ENCODE assay signal across 8 cellular contexts in genomic region chr11:66744485-66745355, GRCh38. TPM values are rescaled to one million over a fixed set of nuclear protein-coding genes. Genes with fewer than 3 reads are reported as not detected.
A peak's percentile ranks its signal among the peaks of the same experiment; 100 is the strongest.
DNase-seq lines count a peak whose midpoint lies in the region; ATAC-seq and TF ChIP-seq lines count a peak whose summit lies in the region.

No MANE protein-coding gene starts in this region.

- H3K4me2 ChIP-seq in GM23338 (peak overlapping the region; percentile 95), neural cell (ENCODE audit: low read length) (peak overlapping the region; percentile 79)

- TF ChIP-seq EP300 in neural cell (conservative IDR thresholded peaks at IDR 0.05; ENCODE audit: poor library complexity, severe bottlenecking), result peak; percentile 40
- no peak for TF ChIP-seq EP300 in stomach (IDR thresholded peaks at IDR 0.05)

- DNase-seq in Daoy (ENCODE audit: low read depth) (peak; percentile 89), GM23338 (ENCODE audit: low spot score) (peak; percentile 78), LoVo (ENCODE audit: low spot score) (peak; percentile 92), RWPE2 (ENCODE audit: low spot score) (peak; percentile 83), fibroblast of the conjunctiva (ENCODE audit: low read depth) (peak; percentile 21), stomach (peak; percentile 88)
- DNase-seq in activated effector memory CD4-positive, alpha-beta T cell treated with anti-CD3 and anti-CD28 coated beads, Interleukin-2, amount 50 U/mL, for 16 hours, result peak; percentile 96

- TF ChIP-seq CTCF in GM23338 (conservative IDR thresholded peaks at IDR 0.05; ENCODE audit: low read depth in 2 of 2) (no peak), RWPE2 (IDR thresholded peaks at IDR 0.05; ENCODE audit: poor library complexity, severe bottlenecking) (no peak), neural cell (IDR thresholded peaks at IDR 0.05; ENCODE audit: poor library complexity, severe bottlenecking) (peak; percentile 21), stomach (IDR thresholded peaks at IDR 0.05) (no peak)

- intact Hi-C loops in stomach (cut with DNase I; ENCODE audit: low total_unique reads), result no loop called here

- H3K27me3 ChIP-seq in GM23338 (ENCODE audit: insufficient read depth), result no peaks in the 10 kb centered on the region
- no peaks in the 10 kb centered on the region for H3K27me3 ChIP-seq in RWPE2 (ENCODE audit: insufficient read depth, poor library complexity, severe bottlenecking)
- H3K27me3 ChIP-seq in neural cell (ENCODE audit: insufficient read depth, low read depth, low read length), result no peaks in the 10 kb centered on the region
- no peaks in the 10 kb centered on the region for H3K27me3 ChIP-seq in stomach

- no peaks in the 10 kb centered on the region for H3K9me3 Mint-ChIP-seq in GM23338

- H4K20me1 ChIP-seq in GM23338 (replicated peaks; ENCODE audit: insufficient read depth), result no peaks in the 10 kb centered on the region; the same call in 1 of the 2 replicates
- H4K20me1 ChIP-seq in neural cell (ENCODE audit: insufficient read depth), result no peaks in the 10 kb centered on the region

- H3K9ac ChIP-seq in neural cell (ENCODE audit: low read length), result peak overlapping the region; percentile 87

- no peak overlapping the region for H3K27ac Mint-ChIP-seq in GM23338

- TF ChIP-seq RAD21 in neural cell (conservative IDR thresholded peaks at IDR 0.05), result peak; percentile 17

- no peaks in the 10 kb centered on the region for H3K9me3 ChIP-seq in RWPE2 (ENCODE audit: severe bottlenecking)
- no peaks in the 10 kb centered on the region for H3K9me3 ChIP-seq in neural cell (ENCODE audit: low read length)
- H3K9me3 ChIP-seq in stomach, result no peaks in the 10 kb centered on the region

- H3K79me2 ChIP-seq in GM23338 (replicated peaks; ENCODE audit: insufficient read depth), result peaks cover 18% of the 10 kb centered on the region
- peaks cover 8% of the 10 kb centered on the region for H3K79me2 ChIP-seq in neural cell (replicated peaks; ENCODE audit: insufficient read depth, low read length)

- WGBS in stomach, 5 donors, result 0 to 1% (median 0%) methylated on average over 66 to 95 of the region's 95 CpGs

- peaks cover 9% of the 10 kb centered on the region for H3K4me1 Mint-ChIP-seq in GM23338

- H3K9me2 ChIP-seq in GM23338 (ENCODE audit: insufficient read depth), result no peaks in the 10 kb centered on the region
- no peaks in the 10 kb centered on the region for H3K9me2 ChIP-seq in neural cell (ENCODE audit: insufficient read depth, low read length)

- H3K27me3 Mint-ChIP-seq in GM23338 (ENCODE audit: insufficient read depth, low read depth, poor library complexity), result peaks cover 7% of the 10 kb centered on the region

- peak overlapping the region; percentile 96 for H2AFZ ChIP-seq in GM23338
- peak overlapping the region; percentile 94 for H2AFZ ChIP-seq in neural cell (ENCODE audit: low read depth, low read length)

- no peaks in the 10 kb centered on the region for H3K4me1 ChIP-seq in GM23338 (ENCODE audit: insufficient read depth)
- peaks cover 29% of the 10 kb centered on the region for H3K4me1 ChIP-seq in RWPE2 (ENCODE audit: insufficient read depth, poor library complexity, severe bottlenecking)
- peaks cover 10 to 27% (median 23%) of the 10 kb centered on the region in 4 donors for H3K4me1 ChIP-seq in stomach

- H3F3A ChIP-seq in GM23338 (replicated peaks; ENCODE audit: low read depth) (0 out of 2 replicates have a peak, but pooled peaks cover 9% of the 10 kb centered on the region), neural cell (ENCODE audit: insufficient read depth, low read length, poor library complexity, severe bottlenecking) (no peaks in the 10 kb centered on the region)

- H3K27ac ChIP-seq in GM23338 (ENCODE audit: low read depth) (no peak overlapping the region), RWPE2 (ENCODE audit: poor library complexity, severe bottlenecking) (peak overlapping the region; percentile 91), neural cell (ENCODE audit: low read length) (peak overlapping the region; percentile 69), stomach (peak overlapping the region; percentile 77 to 89 (median 88))

- no peak for TF ChIP-seq POLR2A in stomach (IDR thresholded peaks at IDR 0.05)

- H3K4me3 ChIP-seq in GM23338, result peak overlapping the region; percentile 89
- H3K4me3 ChIP-seq in RWPE2 (ENCODE audit: severe bottlenecking), result peak overlapping the region; percentile 51
- H3K4me3 ChIP-seq in neural cell (ENCODE audit: low read length), result peak overlapping the region; percentile 95
- peak overlapping the region; percentile 87 to 90 (median 88) for H3K4me3 ChIP-seq in stomach

- peak; percentile 79 for ATAC-seq in GM23338
- ATAC-seq in RWPE2 (ENCODE audit: low read depth), result peak; percentile 57

- H3K4me3 Mint-ChIP-seq in GM23338, result peak overlapping the region; percentile 95

- H3K36me3 Mint-ChIP-seq in GM23338 (ENCODE audit: low read depth), result no peaks in the 10 kb centered on the region

- no peaks in the 10 kb centered on the region for H3K36me3 ChIP-seq in GM23338 (ENCODE audit: insufficient read depth)
- H3K36me3 ChIP-seq in RWPE2 (ENCODE audit: low read depth), result peaks cover 9% of the 10 kb centered on the region
- no peaks in the 10 kb centered on the region for H3K36me3 ChIP-seq in neural cell (ENCODE audit: insufficient read depth, low read length)
- no peaks in the 10 kb centered on the region for H3K36me3 ChIP-seq in stomach

TF ChIP-seq in GM23338, 12 proteins besides CTCF, POLR2A, EP300 and RAD21:
- TF ChIP-seq, protein P1, sequence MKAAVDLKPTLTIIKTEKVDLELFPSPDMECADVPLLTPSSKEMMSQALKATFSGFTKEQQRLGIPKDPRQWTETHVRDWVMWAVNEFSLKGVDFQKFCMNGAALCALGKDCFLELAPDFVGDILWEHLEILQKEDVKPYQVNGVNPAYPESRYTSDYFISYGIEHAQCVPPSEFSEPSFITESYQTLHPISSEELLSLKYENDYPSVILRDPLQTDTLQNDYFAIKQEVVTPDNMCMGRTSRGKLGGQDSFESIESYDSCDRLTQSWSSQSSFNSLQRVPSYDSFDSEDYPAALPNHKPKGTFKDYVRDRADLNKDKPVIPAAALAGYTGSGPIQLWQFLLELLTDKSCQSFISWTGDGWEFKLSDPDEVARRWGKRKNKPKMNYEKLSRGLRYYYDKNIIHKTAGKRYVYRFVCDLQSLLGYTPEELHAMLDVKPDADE (IDR thresholded peaks at IDR 0.05), result no peak
- TF ChIP-seq POLR2AphosphoS5 (IDR thresholded peaks at IDR 0.05; ENCODE audit: low read depth), result peak; percentile 82
TF ChIP-seq in GM23338: peak in this region for 1.

TF ChIP-seq in neural cell, 6 proteins besides CTCF, POLR2A, EP300 and RAD21:
- TF ChIP-seq, protein P2, sequence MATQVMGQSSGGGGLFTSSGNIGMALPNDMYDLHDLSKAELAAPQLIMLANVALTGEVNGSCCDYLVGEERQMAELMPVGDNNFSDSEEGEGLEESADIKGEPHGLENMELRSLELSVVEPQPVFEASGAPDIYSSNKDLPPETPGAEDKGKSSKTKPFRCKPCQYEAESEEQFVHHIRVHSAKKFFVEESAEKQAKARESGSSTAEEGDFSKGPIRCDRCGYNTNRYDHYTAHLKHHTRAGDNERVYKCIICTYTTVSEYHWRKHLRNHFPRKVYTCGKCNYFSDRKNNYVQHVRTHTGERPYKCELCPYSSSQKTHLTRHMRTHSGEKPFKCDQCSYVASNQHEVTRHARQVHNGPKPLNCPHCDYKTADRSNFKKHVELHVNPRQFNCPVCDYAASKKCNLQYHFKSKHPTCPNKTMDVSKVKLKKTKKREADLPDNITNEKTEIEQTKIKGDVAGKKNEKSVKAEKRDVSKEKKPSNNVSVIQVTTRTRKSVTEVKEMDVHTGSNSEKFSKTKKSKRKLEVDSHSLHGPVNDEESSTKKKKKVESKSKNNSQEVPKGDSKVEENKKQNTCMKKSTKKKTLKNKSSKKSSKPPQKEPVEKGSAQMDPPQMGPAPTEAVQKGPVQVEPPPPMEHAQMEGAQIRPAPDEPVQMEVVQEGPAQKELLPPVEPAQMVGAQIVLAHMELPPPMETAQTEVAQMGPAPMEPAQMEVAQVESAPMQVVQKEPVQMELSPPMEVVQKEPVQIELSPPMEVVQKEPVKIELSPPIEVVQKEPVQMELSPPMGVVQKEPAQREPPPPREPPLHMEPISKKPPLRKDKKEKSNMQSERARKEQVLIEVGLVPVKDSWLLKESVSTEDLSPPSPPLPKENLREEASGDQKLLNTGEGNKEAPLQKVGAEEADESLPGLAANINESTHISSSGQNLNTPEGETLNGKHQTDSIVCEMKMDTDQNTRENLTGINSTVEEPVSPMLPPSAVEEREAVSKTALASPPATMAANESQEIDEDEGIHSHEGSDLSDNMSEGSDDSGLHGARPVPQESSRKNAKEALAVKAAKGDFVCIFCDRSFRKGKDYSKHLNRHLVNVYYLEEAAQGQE (IDR thresholded peaks at IDR 0.05; ENCODE audit: borderline replicate concordance), result peak; percentile 64
- TF ChIP-seq TAF1 (IDR thresholded peaks at IDR 0.05; ENCODE audit: low read depth) (peak; percentile 55), SMC3 (conservative IDR thresholded peaks at IDR 0.05; ENCODE audit: poor library complexity) (peak; percentile 11), MXI1 (conservative IDR thresholded peaks at IDR 0.05; ENCODE audit: poor library complexity, severe bottlenecking) (peak; percentile 82), EZH2 (IDR thresholded peaks at IDR 0.05; ENCODE audit: borderline replicate concordance, insufficient read depth, low read length, poor library complexity, severe bottlenecking) (no peak), POLR2AphosphoS5 (IDR thresholded peaks at IDR 0.05) (peak; percentile 84)
TF ChIP-seq in neural cell: peak in this region for 5.

RNA-seq across cellular contexts. Expression of gene SPTBN2, which starts 15.7 kb away (rescaled TPM):
- total RNA-seq in Daoy (2014; rRNA removed; shearing (Covaris generic)), result 28.5 and 37.1 TPM in 2 replicates
- total RNA-seq in GM23338 (2014; rRNA removed; shearing (Covaris generic)), result 28.9 and 49.1 TPM in 2 replicates
- polyA plus RNA-seq in GM23338 (2016; fragmentation: Nextera tagmentation; extraction: Ambion mirVana) (6.9 and 7.7 TPM in 2 replicates), neural cell (159 and 219 TPM in 2 replicates), stomach (10 to 100 TPM in 1 of 3 donors, 1 to 10 TPM in 2; 2.4 to 12.9 (median 6.2) TPM)
- polyA minus RNA-seq in neural cell, result 303 and 334 TPM in 2 replicates
- total RNA-seq in stomach, result 100 to 1,000 TPM in 1 of 5 donors, 10 to 100 TPM in 2, 1 to 10 TPM in 2; 7.5 to 134 (median 17.5) TPM

Comparison
In these comparisons a context has a peak if more than half of its experiments do, and no peak if none do; other contexts are left out.
1. DNase-seq: peak in every context shown above with its lines; median percentile 96 in activated effector memory CD4-positive, alpha-beta T cell treated with anti-CD3 and anti-CD28 coated beads, Interleukin-2, amount 50 U/mL, for 16 hours; 92 in LoVo; 89 in Daoy; 88 in stomach; 83 in RWPE2; 78 in GM23338; 21 in fibroblast of the conjunctiva.